23 cellular contexts compared by ENCODE assay signal in the genomic region with DNA sequence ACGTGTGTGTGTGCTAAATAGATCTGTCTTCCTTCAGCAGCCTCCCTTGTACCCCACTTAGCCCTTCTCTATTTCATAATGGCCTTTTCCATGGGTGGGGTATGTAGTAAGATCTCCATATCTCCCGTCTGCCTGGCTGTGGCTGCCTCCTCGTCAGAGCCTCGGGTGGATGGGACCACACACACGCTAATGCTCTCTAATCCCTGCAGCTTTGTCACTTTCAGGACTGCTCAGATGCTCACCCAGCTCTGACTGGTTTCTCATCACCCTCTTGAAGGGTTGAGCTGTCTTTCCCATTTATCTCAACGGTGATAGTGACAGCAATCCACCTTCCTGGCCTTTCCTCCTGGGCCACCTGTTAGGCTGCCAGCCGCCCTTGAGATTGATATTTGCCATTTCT.
"Had no signal": no experiment of that assay in that cellular context is flagged by ENCODE, and none has a peak within 500 bp of the region (broad histone marks: within the 10 kb centered on the region; RNA-seq: fewer than 3 reads in every experiment).

No MANE protein-coding gene starts in this region.

- H3K4me1 Mint-ChIP-seq: activated CD4-positive, alpha-beta T cell treated with anti-CD3 and anti-CD28 coated beads for 36 hours; activated naive CD8-positive, alpha-beta T cell treated with anti-CD3 and anti-CD28 coated beads, Interleukin-2, amount 10 ng/mL, durations not matched to agents 7 days and 5 days had no signal

- ATAC-seq: activated CD4-positive, alpha-beta T cell treated with anti-CD3 and anti-CD28 coated beads for 36 hours; activated CD8-positive, alpha-beta T cell treated with anti-CD3 and anti-CD28 coated beads for 36 hours; activated T-cell treated with anti-CD3 and anti-CD28 coated beads, Interleukin-2, amount 50 U/mL, for 72 hours; Panc1; Right ventricle myocardium inferior had no signal

- H3K27ac Mint-ChIP-seq: activated CD4-positive, alpha-beta T cell treated with anti-CD3 and anti-CD28 coated beads for 36 hours; activated CD8-positive, alpha-beta T cell treated with anti-CD3 and anti-CD28 coated beads for 36 hours; activated naive CD8-positive, alpha-beta T cell treated with anti-CD3 and anti-CD28 coated beads, Interleukin-2, amount 10 ng/mL, durations not matched to agents 7 days and 5 days; activated T-cell treated with anti-CD3 and anti-CD28 coated beads, Interleukin-2, amount 50 U/mL, for 72 hours; activated T-helper 2 cell treated with anti-CD3 and anti-CD28 coated beads, Interferon-gamma antibody, Interleukin-2, Interleukin-4, amounts not matched to agents 10 μg/mL and 5 μg/mL and 100 μg/mL, durations not matched to agents 14 hours and 24 hours and 36 hours had no signal

- H3K9me3 ChIP-seq: adrenal gland, SK-N-SH had no signal

- H3K27ac ChIP-seq: adrenal gland, VCaP had no signal

- H3K36me3 ChIP-seq: adrenal gland had no signal

- H3K4me1 ChIP-seq: adrenal gland had no signal

- H3K4me3 ChIP-seq: adrenal gland had no signal

- H3K27me3 Mint-ChIP-seq: activated CD8-positive, alpha-beta T cell treated with anti-CD3 and anti-CD28 coated beads for 36 hours; activated naive CD8-positive, alpha-beta T cell treated with anti-CD3 and anti-CD28 coated beads, Interleukin-2, amount 10 ng/mL, durations not matched to agents 7 days and 5 days had no signal

- H3K4me3 Mint-ChIP-seq: activated CD4-positive, alpha-beta T cell treated with anti-CD3 and anti-CD28 coated beads for 36 hours; activated CD8-positive, alpha-beta T cell treated with anti-CD3 and anti-CD28 coated beads for 36 hours; activated naive CD8-positive, alpha-beta T cell treated with anti-CD3 and anti-CD28 coated beads, Interleukin-2, amount 10 ng/mL, durations not matched to agents 7 days and 5 days; activated T-cell treated with anti-CD3 and anti-CD28 coated beads, Interleukin-2, amount 50 U/mL, for 72 hours had no signal

- H3K36me3 Mint-ChIP-seq: activated naive CD8-positive, alpha-beta T cell treated with anti-CD3 and anti-CD28 coated beads, Interleukin-2, amount 10 ng/mL, durations not matched to agents 7 days and 5 days had no signal

- H3K27me3 ChIP-seq: adrenal gland had no signal

- DNase-seq: activated CD4-positive, alpha-beta T cell treated with anti-CD3 and anti-CD28 coated beads for 36 hours; activated CD8-positive, alpha-beta memory T cell treated with anti-CD3 and anti-CD28 coated beads, Interleukin-2, amount 50 U/mL, for 4 hours; activated CD8-positive, alpha-beta T cell treated with anti-CD3 and anti-CD28 coated beads for 36 hours; activated naive CD4-positive, alpha-beta T cell treated with anti-CD3 and anti-CD28 coated beads, Interleukin-2, amount 50 U/mL, for 16 hours; activated naive CD8-positive, alpha-beta T cell treated with anti-CD3 and anti-CD28 coated beads, Interleukin-2, amount 10 ng/mL, durations not matched to agents 7 days and 5 days; activated T-cell treated with anti-CD3 and anti-CD28 coated beads, Interleukin-2, amount 50 U/mL, for 72 hours; adrenal gland; anterior cingulate cortex; Karpas-422; MM.1S; NCI-H1105; NCI-H1436; NCI-H187; NCI-H2081; NCI-H510A treated with DMSO at 0.1 percent for 48 hours; NCI-H748 treated with DMSO at 0.1 percent for 48 hours; RPMI8226; SK-N-SH; T-helper 1 cell had no signal
